8 cellular contexts compared by ENCODE assay signal in the genomic region with DNA sequence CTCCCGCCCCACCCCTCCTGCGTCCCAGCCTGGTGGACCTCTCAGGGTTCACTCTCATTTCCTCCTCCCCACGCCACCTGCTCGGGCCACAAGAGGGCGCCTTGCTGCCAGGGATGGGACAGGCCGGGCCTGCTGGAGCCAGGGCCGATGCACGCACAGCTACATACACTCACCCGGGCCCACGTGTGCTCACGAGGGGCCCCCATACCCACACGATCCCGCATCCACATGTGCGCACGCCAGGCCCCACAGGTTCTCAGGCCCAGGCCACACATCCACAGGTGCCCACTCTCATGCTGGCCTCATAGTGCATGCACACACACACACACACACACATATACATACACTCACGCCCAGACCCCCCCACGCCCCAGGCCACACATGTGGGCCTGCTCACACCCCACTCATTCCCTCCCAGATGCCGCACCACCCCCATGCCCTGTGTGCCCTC.
A peak's percentile ranks its signal among the peaks of the same experiment; 100 is the strongest.
DNase-seq lines count a peak whose midpoint lies in the region; ATAC-seq and TF ChIP-seq lines count a peak whose summit lies in the region.

No MANE protein-coding gene starts in this region.

- H3K27ac Mint-ChIP-seq in Caco-2 (ENCODE audit: unreplicated experiment) (no peak overlapping the region), natural killer cell (peak overlapping the region in 1 of 2 donors; percentile 69)
- H3K27ac Mint-ChIP-seq in stimulated activated memory B cell treated with anti-CD40 and anti-IgM and Interleukin-4, amounts not matched to agents 10 μg/mL and 1 μg/mL and 100 μg/mL, for 72 hours: peak overlapping the region; percentile 28

- no peaks in the 10 kb centered on the region for H3K79me2 ChIP-seq in OCI-LY3 (ENCODE audit: low read length)

- H3K9ac ChIP-seq in OCI-LY3 (ENCODE audit: low read length): no peak overlapping the region

- H3K4me2 ChIP-seq in OCI-LY3 (ENCODE audit: low read length): peak overlapping the region; percentile 92

- intact Hi-C loops in Caco-2 (cut with micrococcal nuclease; ENCODE audit: unreplicated experiment): loop anchor here (2.0 to 5.0 kb wide), 3 partner anchors 137 to 297 kb away; no protein-coding TSS in a partner anchor
- intact Hi-C loops in natural killer cell (cut with micrococcal nuclease): loop anchor here (1.0 to 5.0 kb wide), 3 partner anchors 157 to 297 kb away; no protein-coding TSS in a partner anchor

- H3K27me3 Mint-ChIP-seq in Caco-2 (ENCODE audit: insufficient read depth, unreplicated experiment) (no peaks in the 10 kb centered on the region), natural killer cell (ENCODE audit: low read depth in 2 of 2) (peaks cover 0 to 3% of the 10 kb centered on the region in 2 donors)
- H3K27me3 Mint-ChIP-seq in stimulated activated memory B cell treated with anti-CD40 and anti-IgM and Interleukin-4, amounts not matched to agents 10 μg/mL and 1 μg/mL and 100 μg/mL, for 72 hours: no peaks in the 10 kb centered on the region

- no peaks in the 10 kb centered on the region for H3K4me1 ChIP-seq in Caco-2
- H3K4me1 ChIP-seq in OCI-LY3 (ENCODE audit: low read length): peaks cover 24% of the 10 kb centered on the region

- BruUV-seq in Caco-2 (replicated peaks; lab: Mats Ljungman, UMichigan): no TSS peak

- H3K36me3 ChIP-seq in Caco-2 (ENCODE audit: control insufficient read depth, insufficient read depth, low read length) (no peaks in the 10 kb centered on the region), OCI-LY3 (replicated peaks; ENCODE audit: low read depth, low read length) (no peaks in the 10 kb centered on the region)

- DNase-seq in Caco-2: peak; percentile 84 to 88
- DNase-seq in activated T-cell treated with anti-CD3 and anti-CD28 coated beads for 4 hours: peak; percentile 84
- DNase-seq in erythroblast (lab: John Stamatoyannopoulos, UW): peak; percentile 81 to 89
- DNase-seq in natural killer cell: peak; percentile 84

- H3K4me1 Mint-ChIP-seq in Caco-2 (ENCODE audit: low read depth, unreplicated experiment) (no peaks in the 10 kb centered on the region), natural killer cell (peaks cover 16 to 20% of the 10 kb centered on the region in 2 donors)
- peaks cover 55% of the 10 kb centered on the region for H3K4me1 Mint-ChIP-seq in stimulated activated memory B cell treated with anti-CD40 and anti-IgM and Interleukin-4, amounts not matched to agents 10 μg/mL and 1 μg/mL and 100 μg/mL, for 72 hours

- no peak overlapping the region for H3K4me3 ChIP-seq in Caco-2 (ENCODE audit: low read depth, low read length)
- H3K4me3 ChIP-seq in OCI-LY3 (ENCODE audit: low read length): peak overlapping the region; percentile 71

- H3K27ac ChIP-seq in OCI-LY3 (ENCODE audit: low read length): no peak overlapping the region

- no peak for TF ChIP-seq POLR2A in erythroblast (IDR thresholded peaks at IDR 0.05; ENCODE audit: low read length)

- CTCF ChIA-PET in Caco-2 (lab: Charles Lee): interaction anchor here (0.5 to 2.0 kb wide), 8 partner anchors 35 to 293 kb away, joined by 3 to 16 read pairs (median 4); partner anchors contain the start of gene LHPP

- peak; percentile 91 for ATAC-seq in GM19455 (IDR thresholded peaks at IDR 0.05; ENCODE audit: unreplicated experiment)
- peak; percentile 83 for ATAC-seq in HG03521 (IDR thresholded peaks at IDR 0.05; ENCODE audit: unreplicated experiment)
- ATAC-seq in natural killer cell: peak; percentile 91 to 93 (median 93)
- peak; percentile 95 for ATAC-seq in stimulated activated memory B cell treated with anti-CD40 and anti-IgM and Interleukin-4, amounts not matched to agents 10 μg/mL and 1 μg/mL and 100 μg/mL, for 72 hours

- POLR2A ChIA-PET in Caco-2 (lab: Charles Lee): no interaction called here

- H2AFZ ChIP-seq in OCI-LY3 (ENCODE audit: low read depth, low read length): peak overlapping the region; percentile 16; the same call in 1 of the 2 replicates

- H3K9me3 ChIP-seq in Caco-2: no peaks in the 10 kb centered on the region
- no peaks in the 10 kb centered on the region for H3K9me3 ChIP-seq in OCI-LY3 (ENCODE audit: insufficient read depth, low read length)

- H3K27me3 ChIP-seq in Caco-2 (replicated peaks; ENCODE audit: control insufficient read depth, insufficient read depth, low read length) (no peaks in the 10 kb centered on the region), OCI-LY3 (ENCODE audit: low read depth, low read length) (no peaks in the 10 kb centered on the region)

- peak; percentile 89 to 97 for TF ChIP-seq CTCF in Caco-2 (IDR thresholded peaks at IDR 0.05; ENCODE audit: insufficient read depth in 1 of 2, low read depth in 1 of 2, low read length in 1 of 2, severe bottlenecking in 1 of 2, unreplicated experiment in 1 of 2)
- TF ChIP-seq CTCF in OCI-LY3 (IDR thresholded peaks at IDR 0.05; ENCODE audit: low read depth, low read length): peak; percentile 76
- peak; percentile 77 for TF ChIP-seq CTCF in natural killer cell (IDR thresholded peaks at IDR 0.05)

- H3K36me3 Mint-ChIP-seq in Caco-2 (ENCODE audit: insufficient read depth, unreplicated experiment) (no peaks in the 10 kb centered on the region), natural killer cell (no peaks in the 10 kb centered on the region)
- no peaks in the 10 kb centered on the region for H3K36me3 Mint-ChIP-seq in stimulated activated memory B cell treated with anti-CD40 and anti-IgM and Interleukin-4, amounts not matched to agents 10 μg/mL and 1 μg/mL and 100 μg/mL, for 72 hours

- H3K9me3 Mint-ChIP-seq in Caco-2 (ENCODE audit: unreplicated experiment) (no peaks in the 10 kb centered on the region), natural killer cell (no peaks in the 10 kb centered on the region)
- no peaks in the 10 kb centered on the region for H3K9me3 Mint-ChIP-seq in stimulated activated memory B cell treated with anti-CD40 and anti-IgM and Interleukin-4, amounts not matched to agents 10 μg/mL and 1 μg/mL and 100 μg/mL, for 72 hours

- no peaks in the 10 kb centered on the region for H4K20me1 ChIP-seq in OCI-LY3 (ENCODE audit: insufficient read depth, low read length)

- H3K4me3 Mint-ChIP-seq in Caco-2 (ENCODE audit: unreplicated experiment) (no peak overlapping the region), natural killer cell (no peak overlapping the region)
- H3K4me3 Mint-ChIP-seq in stimulated activated memory B cell treated with anti-CD40 and anti-IgM and Interleukin-4, amounts not matched to agents 10 μg/mL and 1 μg/mL and 100 μg/mL, for 72 hours: no peak overlapping the region
